In the genomic region with DNA sequence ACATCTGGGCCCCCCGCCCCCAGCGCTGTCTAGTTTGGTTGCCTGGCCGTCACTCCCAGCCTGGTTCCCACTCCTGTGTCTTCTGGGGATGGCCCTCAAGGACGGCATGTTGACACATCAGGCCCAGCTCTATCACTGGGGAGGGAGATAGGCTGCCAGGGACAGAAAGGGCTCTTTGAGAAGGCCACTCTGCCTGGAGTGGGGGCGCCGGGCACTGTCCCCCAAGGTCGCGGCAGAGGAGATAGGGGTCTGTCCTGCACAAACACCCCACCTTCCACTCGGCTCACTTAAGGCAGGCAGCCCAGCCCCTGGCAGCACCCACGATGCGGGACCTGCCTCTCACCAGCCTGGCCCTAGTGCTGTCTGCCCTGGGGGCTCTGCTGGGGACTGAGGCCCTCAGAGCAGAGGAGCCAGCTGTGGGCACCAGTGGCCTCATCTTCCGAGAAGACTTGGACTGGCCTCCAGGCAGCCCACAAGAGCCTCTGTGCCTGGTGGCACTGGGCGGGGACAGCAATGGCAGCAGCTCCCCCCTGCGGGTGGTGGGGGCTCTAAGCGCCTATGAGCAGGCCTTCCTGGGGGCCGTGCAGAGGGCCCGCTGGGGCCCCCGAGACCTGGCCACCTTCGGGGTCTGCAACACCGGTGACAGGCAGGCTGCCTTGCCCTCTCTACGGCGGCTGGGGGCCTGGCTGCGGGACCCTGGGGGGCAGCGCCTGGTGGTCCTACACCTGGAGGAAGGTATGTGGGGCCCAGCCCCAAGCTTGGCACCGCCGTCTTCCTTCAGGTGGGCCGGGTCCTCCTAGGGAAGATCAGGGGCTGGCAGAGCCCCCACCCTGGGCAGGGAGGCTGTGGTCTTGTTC, we compare ENCODE assay signal across 17 cellular contexts. TPM values are rescaled to one million over a fixed set of nuclear protein-coding genes. Genes with fewer than 3 reads are reported as not detected.
DNase-seq lines count a peak whose midpoint lies in the region; ATAC-seq, FAIRE-seq and TF ChIP-seq lines count a peak whose summit lies in the region.
"Had no signal": no experiment of that assay in that cellular context is flagged by ENCODE, and none has a peak within 500 bp of the region (broad histone marks: within the 10 kb centered on the region; RNA-seq: fewer than 3 reads in every experiment).

A gene (plus strand): TSS at position 314 of the 857 bp plus-strand sequence. CDS start 10 bp downstream, at position 324.

- H4K20me1 ChIP-seq in GM12878 (ENCODE audit: control insufficient read depth, insufficient read depth), result no peaks in the 10 kb centered on the region; the same call in 1 of the 2 replicates

- H3K4me3 ChIP-seq in H7 (ENCODE audit: insufficient read depth, low read depth, low read length) (no peak within 1 kb of the TSS), GM12878 (no peak within 1 kb of the TSS)
- H3K4me3 ChIP-seq: left lung had no signal

- H3K27ac Mint-ChIP-seq in neural crest cell (ENCODE audit: unreplicated experiment), result no peak within 1 kb of the TSS
- H3K27ac Mint-ChIP-seq: dendritic cell treated with granulocyte-macrophage colony-stimulating factor and Interleukin-4, amounts not matched to agents 40 ng/mL and 50 ng/mL, for 4 days; HFFc6; natural killer cell had no signal

- CTCF ChIA-PET in GM12878 (lab: Yijun Ruan, JAX), result interaction anchor here (0.8 kb wide), 1 partner anchor 9 kb away, joined by 3 read pairs; no protein-coding TSS in a partner anchor

- H3K27ac ChIP-seq in GM12878 (ENCODE audit: control insufficient read depth, insufficient read depth), result no peak within 1 kb of the TSS
- H3K27ac ChIP-seq: HL-60, left lung had no signal

- H3K4me3 Mint-ChIP-seq in neural crest cell, result peak within 1 kb of the TSS; percentile 47
- H3K4me3 Mint-ChIP-seq: dendritic cell treated with granulocyte-macrophage colony-stimulating factor and Interleukin-4, amounts not matched to agents 40 ng/mL and 50 ng/mL, for 4 days; HFFc6; natural killer cell had no signal

- intact Hi-C loops in GM12878 (cut with micrococcal nuclease; ENCODE audit: unreplicated experiment), result no loop called here

- no TSS peak for BruUV-seq in GM12878 (replicated peaks; lab: Mats Ljungman, UMichigan)

- no peak for TF ChIP-seq RAD21 in GM12878 (IDR thresholded peaks at IDR 0.05; ENCODE audit: insufficient read depth, low read depth, low read length)

- TF ChIP-seq POLR2A in GM12878 (IDR thresholded peaks at IDR 0.05; ENCODE audit: low read depth, low read length), result peak; percentile 70

- no peak within 1 kb of the TSS for H2AFZ ChIP-seq in GM12878 (ENCODE audit: control insufficient read depth, low read depth, low read length)

- H3K4me1 Mint-ChIP-seq in neural crest cell, result peaks cover 5% of the 10 kb centered on the region

- TF ChIP-seq CTCF in GM12878 (IDR thresholded peaks at IDR 0.05 in 2 of 3, conservative IDR thresholded peaks at IDR 0.05 in 1 of 3; ENCODE audit: control insufficient read depth in 2 of 3, extremely low read depth in 1 of 3, insufficient read depth in 1 of 3, low read depth in 3 of 3, low read length in 3 of 3), result no peak
- no peak for TF ChIP-seq CTCF in neural crest cell (conservative IDR thresholded peaks at IDR 0.05)

- H3K27me3 Mint-ChIP-seq in neural crest cell (ENCODE audit: low read depth), result peaks cover 13% of the 10 kb centered on the region

- H3K36me3 Mint-ChIP-seq in neural crest cell (ENCODE audit: low read depth), result peaks cover 4% of the 10 kb centered on the region
- H3K36me3 Mint-ChIP-seq: natural killer cell had no signal

- RAD21 ChIA-PET in GM12878 (lab: Charles Lee; ENCODE audit: unreplicated experiment), result interaction anchor here (1.3 kb wide), 1 partner anchor 14 kb away, joined by 4 read pairs; no protein-coding TSS in a partner anchor

- ATAC-seq in GM12878 (peak; percentile 9), GM19452 (IDR thresholded peaks at IDR 0.05; ENCODE audit: unreplicated experiment) (no peak), GM18520 (IDR thresholded peaks at IDR 0.05; ENCODE audit: unreplicated experiment) (no peak), GM18909 (IDR thresholded peaks at IDR 0.05; ENCODE audit: poor library complexity, unreplicated experiment) (no peak)
- ATAC-seq: left lung, natural killer cell had no signal

- no peak for TF ChIP-seq EP300 in GM12878 (IDR thresholded peaks at IDR 0.05; ENCODE audit: borderline replicate concordance in 1 of 2, control insufficient read depth in 1 of 2, low read depth in 2 of 2, low read length in 2 of 2)

- no peaks in the 10 kb centered on the region for H3K9me3 Mint-ChIP-seq in neural crest cell
- H3K9me3 Mint-ChIP-seq: dendritic cell treated with granulocyte-macrophage colony-stimulating factor and Interleukin-4, amounts not matched to agents 40 ng/mL and 50 ng/mL, for 4 days; HFFc6; natural killer cell had no signal

- SMC1A ChIA-PET in GM12878 (lab: Charles Lee; ENCODE audit: uncharacterized antibody, unreplicated experiment), result no interaction called here

- no peak within 1 kb of the TSS for H3K9ac ChIP-seq in GM12878 (ENCODE audit: control insufficient read depth, insufficient read depth, low read length)

- no peaks in the 10 kb centered on the region for H3K79me2 ChIP-seq in GM12878 (ENCODE audit: control insufficient read depth, insufficient read depth, low read length)

- peaks cover 14% of the 10 kb centered on the region for H3K27me3 ChIP-seq in H7 (ENCODE audit: control insufficient read depth, insufficient read depth, low read length)
- H3K27me3 ChIP-seq in GM12878 (replicated peaks in 1 of 2; ENCODE audit: control insufficient read depth in 2 of 2, insufficient read depth in 2 of 2, low read length in 1 of 2), result peaks cover 14 to 19% of the 10 kb centered on the region in 2 experiments; a peak in 3 of 4 replicates

- no peak within 1 kb of the TSS for H3K4me2 ChIP-seq in GM12878 (ENCODE audit: control insufficient read depth, insufficient read depth)

- in situ Hi-C loops in GM12878 (cut with MboI), result no loop called here

- H3K4me1 ChIP-seq in GM12878 (ENCODE audit: control insufficient read depth, insufficient read depth, low read length), result no peaks in the 10 kb centered on the region; the same call in 1 of the 2 replicates

- H3K9me3 ChIP-seq in GM12878 (replicated peaks; ENCODE audit: control insufficient read depth, insufficient read depth, low read length), result no peaks in the 10 kb centered on the region; the same call in 2 of the 3 replicates
- H3K9me3 ChIP-seq: left lung had no signal

- peaks cover 21% of the 10 kb centered on the region for H3K36me3 ChIP-seq in H7 (replicated peaks; ENCODE audit: control insufficient read depth, insufficient read depth, low read length)
- H3K36me3 ChIP-seq in GM12878 (ENCODE audit: control insufficient read depth in 2 of 2, insufficient read depth in 2 of 2, low read length in 1 of 2), result peaks cover 5 to 38% of the 10 kb centered on the region in 2 experiments; a peak in 3 of 4 replicates

- peak; percentile 58 for DNase-seq in DMS 273 (lab: John Stamatoyannopoulos, UW; ENCODE audit: unreplicated experiment)
- DNase-seq in DMS 273 treated with DMSO at 0.1 percent for 48 hours (lab: John Stamatoyannopoulos, UW), result no peak
- DNase-seq in H7, result no peak
- DNase-seq in GM12878 (ENCODE audit: low read depth, low spot score), result no peak
- no peak for DNase-seq in neural crest cell (ENCODE audit: low read depth, low spot score)
- DNase-seq: HFFc6; hippocampal formation; natural killer cell; NCI-H1930; stimulated activated CD4-positive, alpha-beta T cell treated with anti-CD3 and anti-CD28 coated beads, Interleukin-2, amount 100 ng/mL, for 48 hours; T-helper 9 cell had no signal

- WGBS in GM12878 (ENCODE audit: insufficient coverage, insufficient replicate concordance, low lambda C conversion rate, missing lambda C conversion rate), result 67% methylated on average over 27 of the region's 27 CpGs

- no peak for FAIRE-seq in GM12878 (lab: Jason Lieb, UNC)

- POLR2A ChIA-PET in GM12878 (lab: Charles Lee), result interaction anchor here (0.6 kb wide), 1 partner anchor 19 kb away, joined by 3 read pairs; no protein-coding TSS in a partner anchor

TF ChIP-seq in GM12878, 131 proteins besides CTCF, POLR2A, EP300 and RAD21 (continues in another document):
- TF ChIP-seq KLF5 (IDR thresholded peaks at IDR 0.05; ENCODE audit: partially characterized antibody) (no peak), MTA2 (IDR thresholded peaks at IDR 0.05; ENCODE audit: low read depth) (no peak), POLR2AphosphoS2 (IDR thresholded peaks at IDR 0.05; ENCODE audit: low read depth, low read length) (0 out of 2 replicates have a peak, but pooled peaks have one; percentile 45), POLR2AphosphoS5 (IDR thresholded peaks at IDR 0.05; ENCODE audit: low read length) (0 out of 2 replicates have a peak, but pooled peaks have one; percentile 46)

RNA-seq across cellular contexts. Expression of the gene that starts here (rescaled TPM):
- total RNA-seq in H7 (2014; rRNA removed; shearing (Covaris generic)), result 10.5 and 12.8 TPM in 2 replicates
- total RNA-seq in GM12878 (2013; cell fraction: nucleolus; rRNA removed), result 3.2 and 4.9 TPM in 2 replicates
- total RNA-seq in GM12878 (2014; rRNA removed), result 1.4 and 1.7 TPM in 2 replicates
- 0.18 TPM in 1 of 2 replicates, not detected in the other for total RNA-seq in GM12878 (2014; rRNA removed; fragmentation: Illumina TruSeq; extraction: Trizol)
- 2.1 and 3.5 TPM in 2 replicates for total RNA-seq in GM12878 (2021)
- polyA plus RNA-seq in GM12878 (2011; ENCODE audit: low read depth), result not detected
- 0.20 and 0.22 TPM in 2 replicates for polyA plus RNA-seq in GM12878 (2011; rRNA removed)
- 0.30 and 0.89 TPM in 2 replicates for polyA plus RNA-seq in GM12878 (2011; cell fraction: cytosol; rRNA removed)
- 15.5 and 28.6 TPM in 2 replicates for polyA plus RNA-seq in GM12878 (2011; cell fraction: nucleus; rRNA removed)
- polyA plus RNA-seq in GM12878 (2012), result 0.27 and 0.92 TPM in 2 replicates
- polyA plus RNA-seq in GM12878 (2014; fragmentation: Illumina TruSeq; extraction: Trizol), result not detected in 2 replicates
- polyA plus RNA-seq in GM12878 (2014; fragmentation: Nextera tagmentation; extraction: Ambion mirVana), result not detected
- polyA plus RNA-seq in GM12878 (2014; rRNA removed), result 2.6 TPM in 2 replicates
- polyA plus RNA-seq in GM12878 (2016; fragmentation: Nextera tagmentation; extraction: Ambion mirVana), result under 1 TPM in 1 of 2 experiments, not detected in 1; 0.17 TPM
- 0.31 TPM in 1 of 2 replicates, not detected in the other for polyA minus RNA-seq in GM12878 (2011; rRNA and poly(A)+ RNA removed)
- 1.2 TPM in 1 of 2 replicates, not detected in the other for polyA minus RNA-seq in GM12878 (2011; cell fraction: cytosol; rRNA and poly(A)+ RNA removed)
- polyA minus RNA-seq in GM12878 (2011; cell fraction: nucleus; rRNA and poly(A)+ RNA removed), result 1.6 and 5.0 TPM in 2 replicates
- 71.6 and 79.1 TPM in 2 replicates for total RNA-seq in neural crest cell
